ENCODE assay signal across 18 cellular contexts in genomic region chr4:38924266-38924827, GRCh38.
"Had no signal": no experiment of that assay in that cellular context is flagged by ENCODE, and none has a peak within 500 bp of the region (broad histone marks: within the 10 kb centered on the region; RNA-seq: fewer than 3 reads in every experiment).

No MANE protein-coding gene starts in this region.

- H3K27me3 Mint-ChIP-seq: activated naive CD8-positive, alpha-beta T cell had no signal

- ATAC-seq: activated T-cell treated with anti-CD3 and anti-CD28 coated beads, Interleukin-2, amount 50 U/mL, for 72 hours; right cardiac atrium had no signal

- H3K9me3 ChIP-seq: left ventricle myocardium inferior, suprapubic skin, upper lobe of left lung had no signal

- H3K4me2 ChIP-seq: smooth muscle cell had no signal

- H3K27me3 ChIP-seq: suprapubic skin, upper lobe of left lung had no signal

- H3K27ac Mint-ChIP-seq: activated CD4-positive, alpha-beta T cell treated with anti-CD3 and anti-CD28 coated beads, Interleukin-2, amount 10 ng/mL, durations not matched to agents 7 days and 5 days; activated naive CD8-positive, alpha-beta T cell; activated T-cell treated with anti-CD3 and anti-CD28 coated beads, Interleukin-2, amount 50 U/mL, for 72 hours; nephron progenitor cell had no signal

- H3K36me3 Mint-ChIP-seq: activated naive CD8-positive, alpha-beta T cell had no signal

- H3K4me1 ChIP-seq: suprapubic skin, upper lobe of left lung had no signal

- H3K4me3 Mint-ChIP-seq: activated CD4-positive, alpha-beta T cell treated with anti-CD3 and anti-CD28 coated beads, Interleukin-2, amount 10 ng/mL, durations not matched to agents 7 days and 5 days; activated naive CD8-positive, alpha-beta T cell; activated T-cell treated with anti-CD3 and anti-CD28 coated beads, Interleukin-2, amount 50 U/mL, for 72 hours; nephron progenitor cell had no signal

- H3K27ac ChIP-seq: left ventricle myocardium inferior, SK-N-MC, suprapubic skin, upper lobe of left lung had no signal

- H3K4me3 ChIP-seq: left ventricle myocardium inferior, SK-N-MC, smooth muscle cell, suprapubic skin, upper lobe of left lung had no signal

- FAIRE-seq: keratinocyte had no signal

- DNase-seq: activated CD4-positive, alpha-beta T cell treated with anti-CD3 and anti-CD28 coated beads, Interleukin-2, amount 10 ng/mL, durations not matched to agents 7 days and 5 days; activated CD8-positive, alpha-beta memory T cell treated with anti-CD3 and anti-CD28 coated beads, Interleukin-2, amount 50 U/mL, for 48 hours; activated gamma-delta T cell treated with Interleukin-2 at 50 U/mL for 16 hours; activated T-cell treated with anti-CD3 and anti-CD28 coated beads, Interleukin-2, amount 50 U/mL, for 72 hours; amniotic stem cell; hippocampal formation; left ventricle myocardium inferior; nephron progenitor cell; right cardiac atrium; stimulated activated CD4-positive, alpha-beta T cell treated with anti-CD3 and anti-CD28 coated beads, Interleukin-4, amount 100 ng/mL, for 4 hours; stimulated activated CD8-positive, alpha-beta memory T cell treated with anti-CD3 and anti-CD28 coated beads, Interleukin-4, amount 100 ng/mL, for 48 hours; stimulated activated naive CD4-positive, alpha-beta T cell treated with Interleukin-2 at 50 U/mL for 16 hours; upper lobe of left lung had no signal

- H3K9me3 Mint-ChIP-seq: activated CD4-positive, alpha-beta T cell treated with anti-CD3 and anti-CD28 coated beads, Interleukin-2, amount 10 ng/mL, durations not matched to agents 7 days and 5 days; activated T-cell treated with anti-CD3 and anti-CD28 coated beads, Interleukin-2, amount 50 U/mL, for 72 hours; nephron progenitor cell had no signal
